ENCODE assay signal across 20 cellular contexts in genomic region chr13:38366954-38367645, GRCh38. TPM values are rescaled to one million over a fixed set of nuclear protein-coding genes. Genes with fewer than 3 reads are reported as not detected.
DNase-seq lines count a peak whose midpoint lies in the region; ATAC-seq, FAIRE-seq and TF ChIP-seq lines count a peak whose summit lies in the region.
"Had no signal": no experiment of that assay in that cellular context is flagged by ENCODE, and none has a peak within 500 bp of the region (broad histone marks: within the 10 kb centered on the region; RNA-seq: fewer than 3 reads in every experiment).

No MANE protein-coding gene starts in this region.

- WGBS in lower leg skin, 2 donors: 48 to 52% methylated on average over 3 of the region's 3 CpGs

- ATAC-seq in sciatic nerve: no peak
- no peak for ATAC-seq in HG03159 (IDR thresholded peaks at IDR 0.05; ENCODE audit: unreplicated experiment)
- ATAC-seq in HG03280 (IDR thresholded peaks at IDR 0.05; ENCODE audit: unreplicated experiment): no peak
- ATAC-seq: natural killer cell treated with Interleukin-12 subunit alpha and Interleukin-12 subunit beta and Interleukin-15 and Interleukin-18, amount 100 ng/mL, for 72 hours had no signal

- no peak for TF ChIP-seq POLR2A in lower leg skin (IDR thresholded peaks at IDR 0.05)

- FAIRE-seq in RCC 7860 (lab: Jason Lieb, UNC): no peak
- FAIRE-seq: endometrium, TTC549 had no signal

- DNase-seq in AG20443 (ENCODE audit: low spot score) (peak; percentile 14), HCEC 1CT (peak; percentile 84), RCC 7860 (ENCODE audit: low spot score) (peak; percentile 16), fibroblast of gingiva (ENCODE audit: low read depth) (peak; percentile 20), sciatic nerve (ENCODE audit: low spot score) (no peak), lower leg skin (ENCODE audit: low spot score in 2 of 2) (no peak)
- DNase-seq: activated gamma-delta T cell treated with Interleukin-2 at 50 U/mL for 16 hours; BE2C; hypothalamus; NCI-H2081; stimulated activated CD4-positive, alpha-beta T cell treated with anti-CD3 and anti-CD28 coated beads, Interleukin-2, amount 100 ng/mL, for 24 hours; stimulated activated CD8-positive, alpha-beta memory T cell treated with anti-CD3 and anti-CD28 coated beads, Interleukin-4, amount 100 ng/mL, for 48 hours; transverse colon had no signal

- no peak for TF ChIP-seq CTCF in lower leg skin (IDR thresholded peaks at IDR 0.05)

- intact Hi-C loops in sciatic nerve (cut with DNase I): no loop called here
- intact Hi-C loops in lower leg skin (cut with DNase I; ENCODE audit: low total_unique reads): no loop called here

- no peak overlapping the region for H3K4me3 ChIP-seq in lower leg skin (ENCODE audit: low read depth, poor library complexity, severe bottlenecking)
- H3K4me3 ChIP-seq: cardiac muscle cell, SJSA1, transverse colon had no signal

RNA-seq across cellular contexts. Expression of gene UFM1, which starts 17.4 kb away (rescaled TPM):
- total RNA-seq in sciatic nerve: 65.9 TPM
- total RNA-seq in lower leg skin: 10 to 100 TPM; 35.9 to 42.9 (median 38.0) TPM

Comparison
In these comparisons a context has a peak if more than half of its experiments do, and no peak if none do; other contexts are left out.
1. DNase-seq: peak in AG20443 (single experiment), HCEC 1CT (single experiment), RCC 7860 (single experiment) and fibroblast of gingiva (single experiment); none in sciatic nerve (single experiment) and lower leg skin (0 of 2).